19 cellular contexts compared by ENCODE assay signal in the genomic region with DNA sequence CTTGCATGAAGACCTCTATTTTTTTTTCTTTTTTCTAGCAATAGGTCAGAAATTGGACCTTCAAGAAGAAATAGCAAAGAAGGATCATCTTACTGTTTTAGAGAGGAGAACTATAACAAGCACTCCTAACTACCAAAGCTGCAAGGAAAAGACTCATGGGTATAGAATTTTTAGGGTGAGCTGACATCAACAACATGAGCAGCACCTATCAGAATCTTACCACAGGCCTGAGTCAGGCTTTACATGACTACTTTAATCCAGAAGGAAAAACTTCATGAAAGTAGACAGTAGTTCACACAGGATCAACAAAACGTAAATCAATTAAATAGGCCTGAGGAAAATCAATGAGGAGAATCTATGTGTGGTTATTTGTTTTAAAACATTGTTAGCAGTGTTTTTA.
DNase-seq lines count a peak whose midpoint lies in the region; ATAC-seq, FAIRE-seq and TF ChIP-seq lines count a peak whose summit lies in the region.
"Had no signal": no experiment of that assay in that cellular context is flagged by ENCODE, and none has a peak within 500 bp of the region (broad histone marks: within the 10 kb centered on the region; RNA-seq: fewer than 3 reads in every experiment).

No MANE protein-coding gene starts in this region.

- H3K18ac ChIP-seq in IMR-90 (ENCODE audit: low read depth, low read length) = 0 out of 2 replicates have a peak overlapping the region, but pooled peaks have one; percentile 9

- H4K8ac ChIP-seq in IMR-90 (ENCODE audit: low read depth in 2 of 2, low read length in 2 of 2) = 0 out of 4 replicates have a peak overlapping the region, but pooled peaks of 1 of the 2 experiments have one; percentile 13

- FAIRE-seq in bronchial epithelial cell (lab: Jason Lieb, UNC) = no peak

- H3K9me1 ChIP-seq in IMR-90 (ENCODE audit: insufficient read depth, low read length) = no peaks in the 10 kb centered on the region

- H3K4me1 ChIP-seq in IMR-90 (ENCODE audit: control insufficient read depth, insufficient read depth, low read length) (peaks cover 2% of the 10 kb centered on the region), neuron (ENCODE audit: insufficient read depth, low read length) (peaks cover 4% of the 10 kb centered on the region), right atrium auricular region (no peaks in the 10 kb centered on the region)
- H3K4me1 ChIP-seq in effector memory CD4-positive, alpha-beta T cell (ENCODE audit: control insufficient read depth, insufficient read depth, low read length, poor library complexity, severe bottlenecking) = no peaks in the 10 kb centered on the region
- H3K4me1 ChIP-seq: upper lobe of right lung had no signal

- in situ Hi-C loops in IMR-90 (cut with MboI; ENCODE audit: low sequenced_read_pairs) = no loop called here

- H3K4me2 ChIP-seq in IMR-90 (ENCODE audit: low read depth, low read length) = peak overlapping the region; percentile 64

- WGBS in IMR-90 (ENCODE audit: extremely low coverage in 2 of 2, insufficient read length in 1 of 2), 2 experiments = no CpG with 5 or more reads among the region's 1 CpG

- no peak overlapping the region for H3K56ac ChIP-seq in IMR-90 (ENCODE audit: extremely low read depth, insufficient read depth, low read length)

- H3K36me3 ChIP-seq in IMR-90 (ENCODE audit: control insufficient read depth, insufficient read depth, low read length) = no peaks in the 10 kb centered on the region
- no peaks in the 10 kb centered on the region for H3K36me3 ChIP-seq in bronchial epithelial cell (ENCODE audit: control insufficient read depth, insufficient read depth, low read length)
- H3K36me3 ChIP-seq in neuron (ENCODE audit: insufficient read depth, low read length) = no peaks in the 10 kb centered on the region
- H3K36me3 ChIP-seq in effector memory CD4-positive, alpha-beta T cell (ENCODE audit: control insufficient read depth, insufficient read depth, low read length) = no peaks in the 10 kb centered on the region
- H3K36me3 ChIP-seq in right atrium auricular region = no peaks in the 10 kb centered on the region
- H3K36me3 ChIP-seq: upper lobe of right lung had no signal

- no peak overlapping the region for H3K9ac ChIP-seq in IMR-90 (ENCODE audit: low read depth, low read length)

- no peak overlapping the region for H2BK20ac ChIP-seq in IMR-90 (ENCODE audit: low read depth, low read length)

- TF ChIP-seq CTCF in IMR-90 (conservative IDR thresholded peaks at IDR 0.05; ENCODE audit: low read depth, low read length) = no peak
- no peak for TF ChIP-seq CTCF in bronchial epithelial cell (IDR thresholded peaks at IDR 0.05; ENCODE audit: insufficient read depth, low read length, severe bottlenecking)
- no peak for TF ChIP-seq CTCF in right atrium auricular region (IDR thresholded peaks at IDR 0.05)

- H3K79me1 ChIP-seq in IMR-90 (ENCODE audit: low read depth in 1 of 2, low read length in 2 of 2) = no peaks in the 10 kb centered on the region

- BruUV-seq in IMR-90 (replicated peaks; lab: Mats Ljungman, UMichigan) = no TSS peak

- no peak overlapping the region for H3K14ac ChIP-seq in IMR-90 (replicated peaks; ENCODE audit: low read depth, low read length)

- H2AK5ac ChIP-seq in IMR-90 (ENCODE audit: low read depth, low read length) = no peak overlapping the region

- TF ChIP-seq POLR2A in IMR-90 (IDR thresholded peaks at IDR 0.05; ENCODE audit: low read depth, low read length) = no peak

- no peaks in the 10 kb centered on the region for H3K27me3 ChIP-seq in IMR-90 (ENCODE audit: control insufficient read depth, insufficient read depth, low read length)
- H3K27me3 ChIP-seq in bronchial epithelial cell (ENCODE audit: control insufficient read depth, insufficient read depth, low read length) = no peaks in the 10 kb centered on the region
- no peaks in the 10 kb centered on the region for H3K27me3 ChIP-seq in neuron (ENCODE audit: insufficient read depth, low read length)
- H3K27me3 ChIP-seq in effector memory CD4-positive, alpha-beta T cell (replicated peaks; ENCODE audit: control insufficient read depth, insufficient read depth, low read length, poor library complexity, severe bottlenecking) = no peaks in the 10 kb centered on the region
- no peaks in the 10 kb centered on the region for H3K27me3 ChIP-seq in right atrium auricular region
- H3K27me3 ChIP-seq: upper lobe of right lung had no signal

- POLR2A ChIA-PET in IMR-90 (lab: Charles Lee; ENCODE audit: unreplicated experiment) = no interaction called here

- H2AFZ ChIP-seq in IMR-90 (replicated peaks; ENCODE audit: low read length, poor library complexity) (no peak overlapping the region), neuron (ENCODE audit: low read depth, low read length) (peak overlapping the region; percentile 5)

- DNase-seq in AG08396 (ENCODE audit: low spot score) (peak; percentile 22), IMR-90 (peak; percentile 72), bronchial epithelial cell (ENCODE audit: low read depth) (peak; percentile 59), right atrium auricular region (ENCODE audit: low spot score) (no peak), NCI-H345 treated with DMSO at 0.1 percent for 48 hours (lab: John Stamatoyannopoulos, UW; ENCODE audit: unreplicated experiment) (no peak), NCI-H446 (lab: John Stamatoyannopoulos, UW) (no peak)
- no peak for DNase-seq in effector memory CD4-positive, alpha-beta T cell
- DNase-seq: amygdala; foreskin melanocyte; Kasumi-1; left cardiac atrium; NCI-H1105; NCI-H2107; NCI-H526 treated with DMSO at 0.1 percent for 48 hours; SHP77; stimulated activated naive CD4-positive, alpha-beta T cell treated with Interleukin-2 at 50 U/mL for 16 hours; upper lobe of right lung had no signal

- H2BK15ac ChIP-seq in IMR-90 (ENCODE audit: low read depth, low read length) = no peak overlapping the region

- TF ChIP-seq RAD21 in IMR-90 (IDR thresholded peaks at IDR 0.05; ENCODE audit: low read length) = no peak

- no peak overlapping the region for H3K4ac ChIP-seq in IMR-90 (ENCODE audit: low read depth, low read length)

- no peak overlapping the region for H2BK120ac ChIP-seq in IMR-90 (ENCODE audit: low read depth, low read length)

- H3K27ac ChIP-seq in IMR-90 (ENCODE audit: insufficient read depth, low read length) (peak overlapping the region; percentile 33; the same call in 1 of the 2 replicates), right atrium auricular region (no peak overlapping the region)
- H3K27ac ChIP-seq in effector memory CD4-positive, alpha-beta T cell (ENCODE audit: insufficient read depth, low read length, poor library complexity, severe bottlenecking) = no peak overlapping the region
- H3K27ac ChIP-seq: upper lobe of right lung had no signal

- H3K23ac ChIP-seq in IMR-90 (ENCODE audit: low read depth, low read length) = no peak overlapping the region

- CTCF ChIA-PET in IMR-90 (lab: Yijun Ruan, JAX) = no interaction called here

- H4K20me1 ChIP-seq in IMR-90 (ENCODE audit: insufficient read depth, low read length) = no peaks in the 10 kb centered on the region

- H3K9me3 ChIP-seq in IMR-90 (ENCODE audit: control insufficient read depth, insufficient read depth, low read length) (no peaks in the 10 kb centered on the region), neuron (ENCODE audit: low read length) (no peaks in the 10 kb centered on the region), right atrium auricular region (no peaks in the 10 kb centered on the region)
- H3K9me3 ChIP-seq in effector memory CD4-positive, alpha-beta T cell (ENCODE audit: control insufficient read depth, low read length) = no peaks in the 10 kb centered on the region
- H3K9me3 ChIP-seq: upper lobe of right lung had no signal

- peak overlapping the region; percentile 75 for H2BK5ac ChIP-seq in IMR-90 (ENCODE audit: low read depth, low read length, poor library complexity, severe bottlenecking)

- dilution Hi-C loops in IMR-90 (cut with HindIII; ENCODE audit: low sequenced_read_pairs, unreplicated experiment) = no loop called here

- H3K4me3 ChIP-seq in IMR-90 (ENCODE audit: insufficient read depth, low read depth, low read length) = no peak overlapping the region
- no peak overlapping the region for H3K4me3 ChIP-seq in bronchial epithelial cell (ENCODE audit: low read depth, low read length)
- H3K4me3 ChIP-seq in neuron (ENCODE audit: low read length) = no peak overlapping the region
- H3K4me3 ChIP-seq in effector memory CD4-positive, alpha-beta T cell (ENCODE audit: insufficient read depth, low read depth, low read length, poor library complexity, severe bottlenecking) = no peak overlapping the region
- H3K4me3 ChIP-seq in right atrium auricular region = no peak overlapping the region
- H3K4me3 ChIP-seq: upper lobe of right lung had no signal

- H4K91ac ChIP-seq in IMR-90 (ENCODE audit: insufficient read depth, low read depth, low read length) = no peak overlapping the region

- H4K5ac ChIP-seq in IMR-90 (ENCODE audit: low read depth, low read length) = no peak overlapping the region

- intact Hi-C loops in IMR-90 (cut with micrococcal nuclease) = loop anchor here (5.0 kb wide), 1 partner anchor 52 kb away; no protein-coding TSS in a partner anchor

- peak; percentile 86 for ATAC-seq in IMR-90 (ENCODE audit: low read depth)
- ATAC-seq: activated T-helper 17 cell treated with anti-CD3 and anti-CD28 coated beads, Interleukin-2, amount 50 U/mL, for 72 hours; left cardiac atrium; upper lobe of right lung had no signal

- no peak overlapping the region for H2AK9ac ChIP-seq in IMR-90 (replicated peaks; ENCODE audit: low read depth, low read length, poor library complexity)

TF ChIP-seq in IMR-90, 13 proteins besides CTCF, POLR2A, EP300 and RAD21 (continues in another document):
- no peak for TF ChIP-seq RFX5 (IDR thresholded peaks at IDR 0.05; ENCODE audit: low read depth, low read length)
- TF ChIP-seq, protein P1, sequence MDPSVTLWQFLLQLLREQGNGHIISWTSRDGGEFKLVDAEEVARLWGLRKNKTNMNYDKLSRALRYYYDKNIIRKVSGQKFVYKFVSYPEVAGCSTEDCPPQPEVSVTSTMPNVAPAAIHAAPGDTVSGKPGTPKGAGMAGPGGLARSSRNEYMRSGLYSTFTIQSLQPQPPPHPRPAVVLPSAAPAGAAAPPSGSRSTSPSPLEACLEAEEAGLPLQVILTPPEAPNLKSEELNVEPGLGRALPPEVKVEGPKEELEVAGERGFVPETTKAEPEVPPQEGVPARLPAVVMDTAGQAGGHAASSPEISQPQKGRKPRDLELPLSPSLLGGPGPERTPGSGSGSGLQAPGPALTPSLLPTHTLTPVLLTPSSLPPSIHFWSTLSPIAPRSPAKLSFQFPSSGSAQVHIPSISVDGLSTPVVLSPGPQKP (IDR thresholded peaks at IDR 0.05; ENCODE audit: borderline replicate concordance, low read depth, low read length) = no peak
- TF ChIP-seq SMC3 (IDR thresholded peaks at IDR 0.05; ENCODE audit: low read depth, low read length) = no peak
- TF ChIP-seq MAFK (IDR thresholded peaks at IDR 0.05; ENCODE audit: low read depth, low read length) = no peak
- no peak for TF ChIP-seq MAZ (IDR thresholded peaks at IDR 0.05; ENCODE audit: borderline replicate concordance, low read depth, low read length)
- no peak for TF ChIP-seq BHLHE40 (IDR thresholded peaks at IDR 0.05; ENCODE audit: low read depth, low read length)
- no peak for TF ChIP-seq FOS (IDR thresholded peaks at IDR 0.05; ENCODE audit: low read depth, low read length)
- TF ChIP-seq RCOR1 (IDR thresholded peaks at IDR 0.05; ENCODE audit: insufficient replicate concordance, low read length) = no peak

Comparison
In these comparisons a context has a peak if more than half of its experiments do, and no peak if none do; other contexts are left out.
1. DNase-seq: peak in AG08396 (single experiment), IMR-90 (single experiment) and bronchial epithelial cell (single experiment); none in effector memory CD4-positive, alpha-beta T cell (0 of 3), right atrium auricular region (single experiment), NCI-H345 treated with DMSO at 0.1 percent for 48 hours (single experiment) and NCI-H446 (0 of 2).